Comparison of ENCODE assay signal across 16 cellular contexts in the genomic region with DNA sequence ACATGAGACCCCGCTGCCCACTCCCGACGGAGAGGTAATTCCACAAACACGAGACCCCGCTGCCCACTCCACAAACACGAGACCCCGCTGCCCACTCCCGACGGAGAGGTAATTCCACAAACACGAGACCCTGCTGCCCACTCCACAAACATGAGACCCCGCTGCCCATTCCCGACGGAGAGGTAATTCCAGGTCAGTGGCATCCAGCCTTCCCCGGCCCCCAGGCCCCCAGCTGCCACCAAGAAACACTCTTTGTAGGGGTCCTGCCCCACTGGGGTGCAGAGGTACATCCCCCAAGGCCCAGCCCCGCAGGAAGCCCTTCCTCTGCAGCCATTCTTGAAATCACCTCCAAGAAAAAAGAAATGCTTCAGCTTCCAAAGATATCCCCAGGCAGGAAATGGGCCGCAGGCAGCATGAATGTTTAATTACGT.
DNase-seq lines count a peak whose midpoint lies in the region; ATAC-seq and TF ChIP-seq lines count a peak whose summit lies in the region.
"Had no signal": no experiment of that assay in that cellular context is flagged by ENCODE, and none has a peak within 500 bp of the region (broad histone marks: within the 10 kb centered on the region; RNA-seq: fewer than 3 reads in every experiment).

No MANE protein-coding gene starts in this region.

- H4K5ac ChIP-seq in H9 (ENCODE audit: insufficient read length, low read depth, low read length): no peak overlapping the region

- no CpG with 5 or more reads among the region's 17 CpGs for WGBS in H9 (ENCODE audit: extremely low coverage, insufficient read length, low lambda C conversion rate)
- 46% methylated on average over 5 of the region's 17 CpGs for WGBS in SK-N-SH (ENCODE audit: low lambda C conversion rate)

- no peak overlapping the region for H4K91ac ChIP-seq in H9 (ENCODE audit: insufficient read length, low read depth, low read length)

- no peak for TF ChIP-seq EP300 in SK-N-SH (IDR thresholded peaks at IDR 0.05; ENCODE audit: borderline replicate concordance in 1 of 2, low read depth in 1 of 2, low read length in 1 of 2)

- H4K20me1 ChIP-seq in H9 (ENCODE audit: control insufficient read depth, insufficient read depth, insufficient read length) (no peaks in the 10 kb centered on the region), SK-N-SH (ENCODE audit: insufficient read depth) (no peaks in the 10 kb centered on the region)

- no peak overlapping the region for H3K4ac ChIP-seq in H9 (ENCODE audit: low read depth, low read length)

- H2AK5ac ChIP-seq in H9 (ENCODE audit: insufficient read length, low read length): no peak overlapping the region

- TF ChIP-seq CTCF in H9 (conservative IDR thresholded peaks at IDR 0.05): no peak
- no peak for TF ChIP-seq CTCF in SK-N-SH (IDR thresholded peaks at IDR 0.05)
- TF ChIP-seq CTCF in brain microvascular endothelial cell (IDR thresholded peaks at IDR 0.05; ENCODE audit: low read depth, low read length, missing control alignments): no peak

- H3K9me3 ChIP-seq in H9 (ENCODE audit: control insufficient read depth, low read depth, low read length) (no peaks in the 10 kb centered on the region), SK-N-SH (no peaks in the 10 kb centered on the region)

- no peaks in the 10 kb centered on the region for H3K9me2 ChIP-seq in SK-N-SH

- H3K27ac ChIP-seq in H9 (ENCODE audit: insufficient read length, low read depth, low read length): no peak overlapping the region
- no peak overlapping the region; a peak in 1 of 4 replicates for H3K27ac ChIP-seq in SK-N-SH (ENCODE audit: low read depth in 2 of 2, low read length in 1 of 2)
- no peak overlapping the region for H3K27ac ChIP-seq in brain microvascular endothelial cell
- H3K27ac ChIP-seq: PC-9 had no signal

- in situ Hi-C loops in brain microvascular endothelial cell (cut with HindIII; ENCODE audit: low pct_ligation_motif_present, low sequenced_read_pairs): no loop called here

- no peak overlapping the region for H2BK120ac ChIP-seq in H9 (ENCODE audit: low read depth, low read length, poor library complexity, severe bottlenecking)

- CTCF ChIA-PET in SK-N-SH (lab: Yijun Ruan, JAX): no interaction called here

- H3K27ac Mint-ChIP-seq in H9: peak overlapping the region in 2 of 3 experiments; percentile 40 to 77; a peak in 2 of 7 replicates

- no peak overlapping the region for H2BK5ac ChIP-seq in H9 (ENCODE audit: insufficient read length, low read length)

- H2BK15ac ChIP-seq in H9 (ENCODE audit: low read depth, low read length): no peak overlapping the region

- no peak overlapping the region for H3K18ac ChIP-seq in H9 (ENCODE audit: insufficient read length, low read depth, low read length)

- H3K4me1 Mint-ChIP-seq in H9: peaks cover 34 to 42% of the 10 kb centered on the region in 2 experiments

- TF ChIP-seq RAD21 in SK-N-SH (IDR thresholded peaks at IDR 0.05; ENCODE audit: low read length): no peak

- POLR2A ChIA-PET in SK-N-SH (lab: Yijun Ruan, JAX): no interaction called here

- no peak overlapping the region for H3K23ac ChIP-seq in H9 (ENCODE audit: insufficient read length, low read depth, low read length)

- no peak overlapping the region for H3K4me3 ChIP-seq in SK-N-SH (ENCODE audit: low read depth in 2 of 2, low read length in 1 of 2)
- H3K4me3 ChIP-seq in brain microvascular endothelial cell (ENCODE audit: low read depth, low read length): no peak overlapping the region
- H3K4me3 ChIP-seq: PC-9 had no signal

- H3K36me3 ChIP-seq in SK-N-SH (replicated peaks in 1 of 2; ENCODE audit: control insufficient read depth in 1 of 2, insufficient read depth in 2 of 2, low read length in 1 of 2) (no peaks in the 10 kb centered on the region), brain microvascular endothelial cell (replicated peaks) (no peaks in the 10 kb centered on the region)

- no peak overlapping the region for H4K8ac ChIP-seq in H9 (replicated peaks; ENCODE audit: insufficient read length, low read depth, low read length)

- no peak for ATAC-seq in sciatic nerve

- peaks cover 2% of the 10 kb centered on the region; the same call in 1 of the 2 replicates for H3K27me3 Mint-ChIP-seq in H9 (ENCODE audit: low read depth)

- H3K79me2 ChIP-seq in H9 (ENCODE audit: insufficient read depth, low read length) (no peaks in the 10 kb centered on the region), SK-N-SH (ENCODE audit: insufficient read depth) (no peaks in the 10 kb centered on the region)

- peaks cover 8 to 9% (median 9%) of the 10 kb centered on the region in 3 experiments for H3K36me3 Mint-ChIP-seq in H9 (ENCODE audit: insufficient read depth in 1 of 3, low read depth in 3 of 3)

- H3K4me2 ChIP-seq in H9 (ENCODE audit: insufficient read depth, insufficient read length, low read length) (no peak overlapping the region), SK-N-SH (no peak overlapping the region)
- H3K4me2 ChIP-seq: PC-9 had no signal

- H3K9me3 Mint-ChIP-seq in H9: peaks cover 8 to 12% of the 10 kb centered on the region in 2 experiments

- no peak overlapping the region for H3T11ph ChIP-seq in H9 (ENCODE audit: low read length)

- DNase-seq in D341Med (ENCODE audit: low spot score): peak; percentile 52
- peak; percentile 15 for DNase-seq in H9
- peak; percentile 27 for DNase-seq in ecto neural progenitor cell (ENCODE audit: low spot score)
- DNase-seq in sciatic nerve (ENCODE audit: low spot score): peak; percentile 52
- no peak for DNase-seq in SK-N-SH
- DNase-seq in brain microvascular endothelial cell: no peak
- DNase-seq in MV-4-11 (lab: John Stamatoyannopoulos, UW): no peak
- DNase-seq: EL, GOT3, KBM-7, NCI-H1436, NCI-H2029, NCI-H2171 treated with DMSO at 0.1 percent for 48 hours, NCI-H446 treated with DMSO at 0.1 percent for 48 hours, PC-9 had no signal

- no peak overlapping the region for H3K4me3 Mint-ChIP-seq in H9

- H2AFZ ChIP-seq in H9 (ENCODE audit: low read length): no peak overlapping the region
- H2AFZ ChIP-seq in SK-N-SH (ENCODE audit: low read depth): no peak overlapping the region
- H2AFZ ChIP-seq: PC-9 had no signal

- H2BK12ac ChIP-seq in H9 (ENCODE audit: insufficient read length, low read depth, low read length): no peak overlapping the region

- no peaks in the 10 kb centered on the region for H3K27me3 ChIP-seq in H9 (ENCODE audit: insufficient read depth, low read length)
- H3K27me3 ChIP-seq in SK-N-SH (ENCODE audit: insufficient read depth): no peaks in the 10 kb centered on the region
- no peaks in the 10 kb centered on the region for H3K27me3 ChIP-seq in brain microvascular endothelial cell (replicated peaks)

- no peaks in the 10 kb centered on the region for H3K79me1 ChIP-seq in H9 (ENCODE audit: insufficient read depth, low read depth, low read length, poor library complexity, severe bottlenecking)

- no peaks in the 10 kb centered on the region for H3F3A ChIP-seq in SK-N-SH (replicated peaks; ENCODE audit: insufficient read depth)

- H3K14ac ChIP-seq in H9 (ENCODE audit: insufficient read depth, low read length): no peak overlapping the region

- H3K9ac ChIP-seq in H9 (ENCODE audit: extremely low read depth, insufficient read length, low read length) (no peak overlapping the region), SK-N-SH (no peak overlapping the region)

- H2BK20ac ChIP-seq in H9 (ENCODE audit: low read depth, low read length, poor library complexity, severe bottlenecking): no peak overlapping the region

- intact Hi-C loops in sciatic nerve (cut with DNase I): no loop called here

- no peak overlapping the region for H3K56ac ChIP-seq in H9 (ENCODE audit: insufficient read length, low read depth, low read length)

- H3K4me1 ChIP-seq in H9 (ENCODE audit: insufficient read depth, low read length) (peaks cover 4% of the 10 kb centered on the region; the same call in 1 of the 2 replicates), SK-N-SH (ENCODE audit: control insufficient read depth in 1 of 2, insufficient read depth in 2 of 2, low read depth in 1 of 2, low read length in 1 of 2) (peaks cover 0 to 48% of the 10 kb centered on the region in 2 experiments; a peak in 1 of 4 replicates)
- H3K4me1 ChIP-seq: Caco-2 had no signal

- H3K23me2 ChIP-seq in H9 (ENCODE audit: insufficient read length, low read depth, low read length, poor library complexity, severe bottlenecking): no peaks in the 10 kb centered on the region

TF ChIP-seq in SK-N-SH, 30 proteins besides CTCF, POLR2A, EP300 and RAD21 (continues in another document):
- no peak for TF ChIP-seq RFX5 (IDR thresholded peaks at IDR 0.05; ENCODE audit: low read length)
- TF ChIP-seq, protein P1, sequence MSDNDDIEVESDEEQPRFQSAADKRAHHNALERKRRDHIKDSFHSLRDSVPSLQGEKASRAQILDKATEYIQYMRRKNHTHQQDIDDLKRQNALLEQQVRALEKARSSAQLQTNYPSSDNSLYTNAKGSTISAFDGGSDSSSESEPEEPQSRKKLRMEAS (IDR thresholded peaks at IDR 0.05; ENCODE audit: low read depth): no peak
- no peak for TF ChIP-seq CHD2 (IDR thresholded peaks at IDR 0.05; ENCODE audit: low read length, partially characterized antibody)
- TF ChIP-seq EZH2phosphoT487 (IDR thresholded peaks at IDR 0.05; ENCODE audit: borderline replicate concordance, low read depth): no peak
- no peak for TF ChIP-seq RXRA (IDR thresholded peaks at IDR 0.05; ENCODE audit: borderline replicate concordance, low read depth)
- TF ChIP-seq TEAD4 (IDR thresholded peaks at IDR 0.05; ENCODE audit: borderline replicate concordance, insufficient read depth): no peak
- TF ChIP-seq, protein P2, sequence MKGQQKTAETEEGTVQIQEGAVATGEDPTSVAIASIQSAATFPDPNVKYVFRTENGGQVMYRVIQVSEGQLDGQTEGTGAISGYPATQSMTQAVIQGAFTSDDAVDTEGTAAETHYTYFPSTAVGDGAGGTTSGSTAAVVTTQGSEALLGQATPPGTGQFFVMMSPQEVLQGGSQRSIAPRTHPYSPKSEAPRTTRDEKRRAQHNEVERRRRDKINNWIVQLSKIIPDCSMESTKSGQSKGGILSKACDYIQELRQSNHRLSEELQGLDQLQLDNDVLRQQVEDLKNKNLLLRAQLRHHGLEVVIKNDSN (IDR thresholded peaks at IDR 0.05; ENCODE audit: borderline replicate concordance, low read depth): no peak
- TF ChIP-seq, protein P3, sequence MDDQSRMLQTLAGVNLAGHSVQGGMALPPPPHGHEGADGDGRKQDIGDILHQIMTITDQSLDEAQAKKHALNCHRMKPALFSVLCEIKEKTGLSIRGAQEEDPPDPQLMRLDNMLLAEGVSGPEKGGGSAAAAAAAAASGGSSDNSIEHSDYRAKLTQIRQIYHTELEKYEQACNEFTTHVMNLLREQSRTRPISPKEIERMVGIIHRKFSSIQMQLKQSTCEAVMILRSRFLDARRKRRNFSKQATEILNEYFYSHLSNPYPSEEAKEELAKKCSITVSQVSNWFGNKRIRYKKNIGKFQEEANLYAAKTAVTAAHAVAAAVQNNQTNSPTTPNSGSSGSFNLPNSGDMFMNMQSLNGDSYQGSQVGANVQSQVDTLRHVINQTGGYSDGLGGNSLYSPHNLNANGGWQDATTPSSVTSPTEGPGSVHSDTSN (IDR thresholded peaks at IDR 0.05): no peak
- TF ChIP-seq FOXJ3 (CRISPR knock-in tag; IDR thresholded peaks at IDR 0.05): no peak
- no peak for TF ChIP-seq GATA2 (CRISPR knock-in tag; IDR thresholded peaks at IDR 0.05)
- TF ChIP-seq FOSL2 (IDR thresholded peaks at IDR 0.05; ENCODE audit: borderline replicate concordance, low read depth): no peak

Comparison
In these comparisons a context has a peak if more than half of its experiments do, and no peak if none do; other contexts are left out.
1. DNase-seq: peak in D341Med (single experiment), H9 (single experiment), ecto neural progenitor cell (single experiment) and sciatic nerve (single experiment); none in SK-N-SH (single experiment), brain microvascular endothelial cell (single experiment) and MV-4-11 (single experiment).